ENCODE assay signal across 1 cellular context in the genomic region with DNA sequence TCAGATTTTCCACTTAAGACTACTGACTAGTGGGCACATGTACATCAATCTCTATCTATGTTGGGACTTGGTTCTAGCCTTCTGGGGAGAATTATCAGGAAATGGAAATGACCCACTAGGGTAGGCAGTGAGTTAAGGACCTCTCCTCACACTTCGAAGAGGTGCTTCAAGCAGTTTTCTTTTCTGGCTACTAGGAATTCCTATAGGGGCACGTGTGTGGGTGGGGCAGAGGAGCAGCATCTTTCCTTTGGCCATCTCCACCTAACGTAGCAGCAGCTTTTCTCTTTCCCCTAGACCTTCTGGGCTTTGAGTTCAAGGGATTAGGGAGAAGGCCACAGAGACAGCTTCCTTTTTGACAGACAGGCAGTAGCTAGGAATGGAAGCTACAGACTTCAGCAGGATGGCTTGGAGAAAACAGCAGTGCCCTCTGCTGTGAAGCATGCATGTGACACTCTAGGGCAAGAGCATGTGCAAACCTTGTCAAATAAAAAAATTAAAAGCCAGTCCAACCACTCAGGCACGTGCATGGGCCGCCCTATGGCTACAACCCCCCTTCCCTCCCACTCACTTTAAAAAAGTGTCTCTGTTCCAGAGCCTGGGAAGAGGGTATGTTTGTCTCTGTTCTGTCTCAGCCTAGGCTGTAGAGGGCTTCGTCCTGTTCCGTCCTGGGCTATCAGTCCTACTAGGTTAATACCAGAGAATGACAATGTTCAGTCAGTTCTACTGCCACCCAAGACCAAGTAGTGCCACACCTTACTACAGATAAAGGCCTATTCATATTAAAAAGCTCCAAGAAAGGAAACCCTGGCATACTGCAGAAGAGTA.
TF ChIP-seq lines count a peak whose summit lies in the region.

No MANE protein-coding gene starts in this region.

TF ChIP-seq in GM23338, 12 proteins besides CTCF, POLR2A, EP300 and RAD21 (continued from another document):
- no peak for TF ChIP-seq ZNF462 (CRISPR knock-in tag; IDR thresholded peaks at IDR 0.05)
- no peak for TF ChIP-seq JUNB (IDR thresholded peaks at IDR 0.05; ENCODE audit: unreplicated experiment)
- no peak for TF ChIP-seq ZNF114 (CRISPR knock-in tag; IDR thresholded peaks at IDR 0.05)
- no peak for TF ChIP-seq REST (IDR thresholded peaks at IDR 0.05; ENCODE audit: unreplicated experiment)
- TF ChIP-seq ZNF331 (CRISPR knock-in tag; IDR thresholded peaks at IDR 0.05; ENCODE audit: low read depth): no peak
